1 cellular context compared by ENCODE assay signal in the genomic region with DNA sequence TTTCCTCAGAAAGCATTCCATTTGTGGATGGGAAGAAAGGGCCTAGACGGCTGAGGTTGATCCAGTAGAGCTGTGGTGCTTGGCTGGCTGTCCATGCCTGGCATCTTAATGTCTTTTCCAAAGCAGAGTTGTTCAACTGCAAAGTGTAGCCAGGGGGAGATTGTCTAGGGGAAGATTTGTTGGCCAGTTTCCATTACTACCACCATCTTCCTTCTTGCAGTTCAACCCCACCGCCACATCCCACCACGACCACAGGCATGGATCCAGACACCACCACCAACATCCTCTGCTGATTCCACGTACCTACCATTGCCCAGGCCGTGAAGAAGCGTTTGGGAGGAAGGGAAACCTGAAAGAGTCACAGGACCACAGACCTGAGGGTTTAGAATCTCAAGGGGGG.
TF ChIP-seq lines count a peak whose summit lies in the region.

No MANE protein-coding gene starts in this region.

TF ChIP-seq in SK-N-SH treated with all-trans-retinoic acid at 6 μM for 48 hours, 23 proteins besides CTCF, POLR2A, EP300 and RAD21 (continued from another document):
- TF ChIP-seq, protein P1, sequence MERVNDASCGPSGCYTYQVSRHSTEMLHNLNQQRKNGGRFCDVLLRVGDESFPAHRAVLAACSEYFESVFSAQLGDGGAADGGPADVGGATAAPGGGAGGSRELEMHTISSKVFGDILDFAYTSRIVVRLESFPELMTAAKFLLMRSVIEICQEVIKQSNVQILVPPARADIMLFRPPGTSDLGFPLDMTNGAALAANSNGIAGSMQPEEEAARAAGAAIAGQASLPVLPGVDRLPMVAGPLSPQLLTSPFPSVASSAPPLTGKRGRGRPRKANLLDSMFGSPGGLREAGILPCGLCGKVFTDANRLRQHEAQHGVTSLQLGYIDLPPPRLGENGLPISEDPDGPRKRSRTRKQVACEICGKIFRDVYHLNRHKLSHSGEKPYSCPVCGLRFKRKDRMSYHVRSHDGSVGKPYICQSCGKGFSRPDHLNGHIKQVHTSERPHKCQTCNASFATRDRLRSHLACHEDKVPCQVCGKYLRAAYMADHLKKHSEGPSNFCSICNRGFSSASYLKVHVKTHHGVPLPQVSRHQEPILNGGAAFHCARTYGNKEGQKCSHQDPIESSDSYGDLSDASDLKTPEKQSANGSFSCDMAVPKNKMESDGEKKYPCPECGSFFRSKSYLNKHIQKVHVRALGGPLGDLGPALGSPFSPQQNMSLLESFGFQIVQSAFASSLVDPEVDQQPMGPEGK (CRISPR knock-in tag; IDR thresholded peaks at IDR 0.05; ENCODE audit: borderline replicate concordance), result no peak
- TF ChIP-seq SNAI2 (CRISPR knock-in tag; IDR thresholded peaks at IDR 0.05) (no peak), CSDC2 (CRISPR knock-in tag; IDR thresholded peaks at IDR 0.05) (no peak), ZNF565 (CRISPR knock-in tag; conservative IDR thresholded peaks at IDR 0.05; ENCODE audit: low read depth) (no peak)
